In genomic region chr12:21985155-21985554, GRCh38 we compare ENCODE assay signal across 20 cellular contexts. TPM values are rescaled to one million over a fixed set of nuclear protein-coding genes. Genes with fewer than 3 reads are reported as not detected.
"Had no signal": no experiment of that assay in that cellular context is flagged by ENCODE, and none has a peak within 500 bp of the region (broad histone marks: within the 10 kb centered on the region; RNA-seq: fewer than 3 reads in every experiment).

No MANE protein-coding gene starts in this region.

- ATAC-seq: left cardiac atrium, lower lobe of right lung, natural killer cell had no signal

- H3K4me1 ChIP-seq: lower lobe of right lung, right atrium auricular region, sigmoid colon, stomach had no signal

- H3K9me3 ChIP-seq: left ventricle myocardium inferior, lower lobe of right lung, right atrium auricular region, sigmoid colon, stomach, thoracic aorta had no signal

- DNase-seq: effector CD4-positive, alpha-beta T cell; endodermal cell; immature natural killer cell; left cardiac atrium; left ventricle myocardium inferior; lower lobe of right lung; natural killer cell; sigmoid colon; stimulated activated CD4-positive, alpha-beta T cell treated with anti-CD3 and anti-CD28 coated beads, Interleukin-2, amount 100 ng/mL, for 24 hours; stimulated activated CD4-positive, alpha-beta T cell treated with anti-CD3 and anti-CD28 coated beads, Interleukin-4, amount 100 ng/mL, for 4 hours; stimulated activated naive CD4-positive, alpha-beta T cell; stomach; substantia nigra had no signal

- FAIRE-seq: endothelial cell of umbilical vein, keratinocyte had no signal

- H3K27me3 ChIP-seq: right atrium auricular region, sigmoid colon, stomach had no signal

- H3K27ac ChIP-seq: coronary artery, left ventricle myocardium inferior, lower lobe of right lung, right atrium auricular region, sigmoid colon, skin epidermis, stomach, thoracic aorta had no signal

- H3K4me3 ChIP-seq: coronary artery, left ventricle myocardium inferior, lower lobe of right lung, right atrium auricular region, sigmoid colon, skin epidermis, stomach, thoracic aorta had no signal

- H3K36me3 ChIP-seq: left ventricle myocardium inferior, lower lobe of right lung, right atrium auricular region, sigmoid colon, stomach, thoracic aorta had no signal

RNA-seq across cellular contexts. Expression of gene ABCC9, which starts 43.9 kb away (rescaled TPM):
- total RNA-seq: dermis microvascular lymphatic vessel endothelial cell, endothelial cell of umbilical vein had no signal
- polyA plus RNA-seq: immature natural killer cell, keratinocyte had no signal
